In genomic region chr4:164648849-164649212, GRCh38 we compare ENCODE assay signal across 18 cellular contexts.
A peak's percentile ranks its signal among the peaks of the same experiment; 100 is the strongest.
DNase-seq lines count a peak whose midpoint lies in the region; ATAC-seq and TF ChIP-seq lines count a peak whose summit lies in the region.
"Had no signal": no experiment of that assay in that cellular context is flagged by ENCODE, and none has a peak within 500 bp of the region (broad histone marks: within the 10 kb centered on the region; RNA-seq: fewer than 3 reads in every experiment).

No MANE protein-coding gene starts in this region.

- H2AFZ ChIP-seq in PC-3 (ENCODE audit: low read length) (peak overlapping the region; percentile 45), smooth muscle cell (ENCODE audit: low read depth) (no peak overlapping the region)
- H2AFZ ChIP-seq: GM23248 had no signal

- no peaks in the 10 kb centered on the region for H3K36me3 ChIP-seq in PC-3 (ENCODE audit: low read depth, low read length)
- H3K36me3 ChIP-seq in smooth muscle cell (ENCODE audit: low read depth): no peaks in the 10 kb centered on the region
- H3K36me3 ChIP-seq: SJCRH30 had no signal

- H3K27me3 ChIP-seq in PC-3 (ENCODE audit: low read length) (no peaks in the 10 kb centered on the region), smooth muscle cell (ENCODE audit: low read depth) (no peaks in the 10 kb centered on the region)
- H3K27me3 ChIP-seq: SJCRH30 had no signal

- 92% methylated on average over 4 of the region's 4 CpGs for WGBS in smooth muscle cell (ENCODE audit: low lambda C conversion rate)

- TF ChIP-seq CTCF in PC-3 (conservative IDR thresholded peaks at IDR 0.05; ENCODE audit: low read depth, low read length) (peak; percentile 25; the same call in 1 of the 2 replicates), smooth muscle cell (IDR thresholded peaks at IDR 0.05; ENCODE audit: borderline replicate concordance, insufficient read depth, poor library complexity, severe bottlenecking) (no peak)

- H4K20me1 ChIP-seq in PC-3 (ENCODE audit: low read length) (no peaks in the 10 kb centered on the region), smooth muscle cell (ENCODE audit: low read depth) (no peaks in the 10 kb centered on the region)

- H3K79me2 ChIP-seq in PC-3 (ENCODE audit: low read length): no peaks in the 10 kb centered on the region
- no peaks in the 10 kb centered on the region for H3K79me2 ChIP-seq in smooth muscle cell (ENCODE audit: low read depth)

- ATAC-seq in PC-3: peak; percentile 59

- POLR2A ChIA-PET in PC-3 (lab: Charles Lee; ENCODE audit: unreplicated experiment): no interaction called here

- H3K9me2 ChIP-seq in PC-3 (replicated peaks; ENCODE audit: low read length): no peaks in the 10 kb centered on the region

- H3K27ac ChIP-seq in PC-3 (ENCODE audit: low read length): peak overlapping the region; percentile 98
- H3K27ac ChIP-seq in epithelial cell of prostate: peak overlapping the region; percentile 79
- peak overlapping the region; percentile 73 for H3K27ac ChIP-seq in smooth muscle cell (ENCODE audit: low read depth)
- H3K27ac ChIP-seq: GM23248, SJCRH30 had no signal

- CTCF ChIA-PET in PC-3 (lab: Charles Lee): no interaction called here

- intact Hi-C loops in PC-3 (cut with micrococcal nuclease): loop anchor here (1.0 to 5.0 kb wide), 8 partner anchors 43 to 337 kb away; no protein-coding TSS in a partner anchor

- H3K4me2 ChIP-seq in PC-3 (ENCODE audit: low read length): peak overlapping the region; percentile 76
- no peak overlapping the region for H3K4me2 ChIP-seq in smooth muscle cell

- no peaks in the 10 kb centered on the region for H3F3A ChIP-seq in PC-3 (ENCODE audit: low read length, unreplicated experiment)
- no peaks in the 10 kb centered on the region for H3F3A ChIP-seq in smooth muscle cell (ENCODE audit: low read depth)

- H3K9me3 ChIP-seq in PC-3 (ENCODE audit: low read length): no peaks in the 10 kb centered on the region
- no peaks in the 10 kb centered on the region for H3K9me3 ChIP-seq in smooth muscle cell (replicated peaks; ENCODE audit: low read depth)
- H3K9me3 ChIP-seq: SJCRH30 had no signal

- H3K4me3 ChIP-seq in PC-3 (ENCODE audit: low read length) (peak overlapping the region; percentile 44; the same call in 1 of the 2 replicates), smooth muscle cell (no peak overlapping the region)
- H3K4me3 ChIP-seq: GM23248, SJCRH30 had no signal

- H3K4me1 ChIP-seq in PC-3 (ENCODE audit: insufficient read depth, low read length): peaks cover 11% of the 10 kb centered on the region
- H3K4me1 ChIP-seq in smooth muscle cell (ENCODE audit: low read depth): no peaks in the 10 kb centered on the region
- H3K4me1 ChIP-seq: SJCRH30 had no signal

- DNase-seq in Daoy (ENCODE audit: low read depth): peak; percentile 21
- DNase-seq in PC-3: no peak
- no peak for DNase-seq in epithelial cell of prostate (ENCODE audit: low read depth, low spot score)
- DNase-seq in smooth muscle cell (lab: John Stamatoyannopoulos, UW; ENCODE audit: unreplicated experiment): no peak
- DNase-seq in NCI-H1417 (lab: John Stamatoyannopoulos, UW): no peak
- DNase-seq in DMS114 treated with DMSO at 0.1 percent for 48 hours (lab: John Stamatoyannopoulos, UW; ENCODE audit: unreplicated experiment): no peak
- no peak for DNase-seq in NCI-H146 treated with DMSO at 0.1 percent for 48 hours (lab: John Stamatoyannopoulos, UW; ENCODE audit: unreplicated experiment)
- DNase-seq: CD4-positive, CD25-positive, alpha-beta regulatory T cell; DMS79; KBM-7; NCI-H1092; NCI-H1694; NCI-H69; NK-92 treated with Interleukin-12 subunit alpha and Interleukin-12 subunit beta, amount 100 ng/mL, for 24 hours; RPMI8226; SJCRH30; SW 1271 had no signal

- peak overlapping the region; percentile 63 for H3K9ac ChIP-seq in PC-3 (ENCODE audit: low read length)
- H3K9ac ChIP-seq in smooth muscle cell (ENCODE audit: low read depth): no peak overlapping the region
- H3K9ac ChIP-seq: GM23248 had no signal

- BruUV-seq in PC-3 (replicated peaks; lab: Mats Ljungman, UMichigan): no TSS peak
